In genomic region chr10:34757181-34757580, GRCh38 we compare ENCODE assay signal across 1 cellular context.
A peak's percentile ranks its signal among the peaks of the same experiment; 100 is the strongest.
TF ChIP-seq lines count a peak whose summit lies in the region.

No MANE protein-coding gene starts in this region.

TF ChIP-seq in GM12878, 131 proteins besides CTCF, POLR2A, EP300 and RAD21:
- 0 out of 2 replicates have a peak, but pooled peaks have one; percentile 32 for TF ChIP-seq HDGF (IDR thresholded peaks at IDR 0.05)
TF ChIP-seq in GM12878: peak in this region for 1; not testable (repeated sequence) for 130.
